In the genomic region with DNA sequence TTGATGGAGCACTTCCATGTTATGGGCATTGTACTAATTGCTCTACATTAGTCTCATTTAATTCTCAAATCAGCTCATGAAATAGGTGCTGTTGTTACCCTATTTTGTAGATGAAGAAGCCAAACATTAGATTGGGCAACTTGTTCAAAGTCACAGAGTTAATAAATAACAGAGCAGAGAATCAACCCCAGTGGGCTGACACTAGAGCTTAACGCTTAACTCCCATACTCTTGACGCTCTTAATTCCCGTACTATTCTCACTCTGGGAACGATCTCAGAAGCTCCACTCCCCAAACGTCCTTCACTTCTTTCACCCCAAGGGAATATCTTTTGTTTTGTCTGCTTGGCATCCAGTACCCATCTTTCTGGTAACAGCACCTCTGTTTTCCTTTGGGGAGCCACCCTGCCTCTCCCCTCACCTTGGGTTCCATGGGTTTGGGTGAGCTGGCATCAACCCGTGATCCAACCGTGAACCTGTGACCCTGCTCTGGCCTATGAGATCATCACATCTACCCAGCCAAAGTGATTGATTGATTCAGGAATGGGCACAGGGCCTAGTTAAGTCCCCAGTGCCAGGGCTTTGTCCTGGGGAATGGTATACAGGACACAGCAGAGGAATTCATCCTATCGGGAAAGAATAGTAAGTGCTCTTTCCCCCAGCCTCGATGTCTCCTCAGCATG, we compare ENCODE assay signal across 13 cellular contexts.
"Had no signal": no experiment of that assay in that cellular context is flagged by ENCODE, and none has a peak within 500 bp of the region (broad histone marks: within the 10 kb centered on the region; RNA-seq: fewer than 3 reads in every experiment).

No MANE protein-coding gene starts in this region.

- H3K27ac Mint-ChIP-seq: activated CD4-positive, alpha-beta memory T cell treated with anti-CD3 and anti-CD28 coated beads, Interleukin-2, amount 10 ng/mL, durations not matched to agents 7 days and 5 days; activated T-cell treated with anti-CD3 and anti-CD28 coated beads, Interleukin-2, amount 50 U/mL, for 72 hours had no signal

- H3K27me3 ChIP-seq: hepatocyte, uterus had no signal

- DNase-seq: activated CD4-positive, alpha-beta memory T cell treated with anti-CD3 and anti-CD28 coated beads, Interleukin-2, amount 10 ng/mL, durations not matched to agents 7 days and 5 days; activated T-cell treated with anti-CD3 and anti-CD28 coated beads, Interleukin-2, amount 50 U/mL, for 72 hours; aorta; occipital lobe; stimulated activated CD4-positive, alpha-beta T cell treated with anti-CD3 and anti-CD28 coated beads, Interleukin-15, amount 100 ng/mL, for 24 hours; stimulated activated CD4-positive, alpha-beta T cell treated with anti-CD3 and anti-CD28 coated beads, Interleukin-4, amount 100 ng/mL, for 4 hours; stimulated activated naive CD8-positive, alpha-beta T cell treated with anti-CD3 and anti-CD28 coated beads, Interleukin-15, amount 100 ng/mL, for 72 hours; T-helper 9 cell; uterus had no signal

- H3K27ac ChIP-seq: hepatocyte, uterus had no signal

- H3K9me3 Mint-ChIP-seq: activated T-cell treated with anti-CD3 and anti-CD28 coated beads, Interleukin-2, amount 50 U/mL, for 72 hours; natural killer cell treated with Interleukin-12 subunit alpha and Interleukin-12 subunit beta and Interleukin-15 and Interleukin-18, amount 100 ng/mL, for 72 hours had no signal

- H3K4me1 ChIP-seq: uterus had no signal

- H3K36me3 ChIP-seq: thoracic aorta, uterus had no signal

- H3K9me3 ChIP-seq: psoas muscle, thoracic aorta, uterus had no signal

- H3K27me3 Mint-ChIP-seq: activated CD4-positive, alpha-beta memory T cell treated with anti-CD3 and anti-CD28 coated beads, Interleukin-2, amount 10 ng/mL, durations not matched to agents 7 days and 5 days; natural killer cell treated with Interleukin-12 subunit alpha and Interleukin-12 subunit beta and Interleukin-15 and Interleukin-18, amount 100 ng/mL, for 72 hours; stimulated activated naive CD8-positive, alpha-beta T cell treated with anti-CD3 and anti-CD28 coated beads, Interleukin-15, amount 100 ng/mL, for 72 hours had no signal

- H3K4me3 ChIP-seq: hepatocyte, psoas muscle, thoracic aorta, uterus had no signal

- ATAC-seq: activated T-cell treated with anti-CD3 and anti-CD28 coated beads, Interleukin-2, amount 50 U/mL, for 72 hours; natural killer cell treated with Interleukin-12 subunit alpha and Interleukin-12 subunit beta and Interleukin-15 and Interleukin-18, amount 100 ng/mL, for 72 hours; stimulated activated naive CD8-positive, alpha-beta T cell treated with anti-CD3 and anti-CD28 coated beads, Interleukin-15, amount 100 ng/mL, for 72 hours had no signal

- H3K36me3 Mint-ChIP-seq: natural killer cell treated with Interleukin-12 subunit alpha and Interleukin-12 subunit beta and Interleukin-15 and Interleukin-18, amount 100 ng/mL, for 72 hours had no signal

- H2AFZ ChIP-seq: hepatocyte had no signal

- H3K4me2 ChIP-seq: hepatocyte had no signal

- H3K4me3 Mint-ChIP-seq: activated CD4-positive, alpha-beta memory T cell treated with anti-CD3 and anti-CD28 coated beads, Interleukin-2, amount 10 ng/mL, durations not matched to agents 7 days and 5 days; activated T-cell treated with anti-CD3 and anti-CD28 coated beads, Interleukin-2, amount 50 U/mL, for 72 hours; natural killer cell treated with Interleukin-12 subunit alpha and Interleukin-12 subunit beta and Interleukin-15 and Interleukin-18, amount 100 ng/mL, for 72 hours; stimulated activated naive CD8-positive, alpha-beta T cell treated with anti-CD3 and anti-CD28 coated beads, Interleukin-15, amount 100 ng/mL, for 72 hours had no signal
